34 cellular contexts compared by ENCODE assay signal in genomic region chr16:88058136-88058535, GRCh38.
"Had no signal": no experiment of that assay in that cellular context is flagged by ENCODE, and none has a peak within 500 bp of the region (broad histone marks: within the 10 kb centered on the region; RNA-seq: fewer than 3 reads in every experiment).

No MANE protein-coding gene starts in this region.

- H3K27me3 Mint-ChIP-seq: activated CD4-positive, alpha-beta memory T cell treated with anti-CD3 and anti-CD28 coated beads for 36 hours; activated naive CD8-positive, alpha-beta T cell treated with anti-CD3 and anti-CD28 coated beads for 36 hours; brain; stimulated activated memory B cell treated with anti-CD40 and anti-IgM and Interleukin-4, amounts not matched to agents 10 μg/mL and 1 μg/mL and 100 μg/mL, for 72 hours; stimulated activated naive CD8-positive, alpha-beta T cell treated with anti-CD3 and anti-CD28 coated beads, Interleukin-15, amount 100 ng/mL, for 72 hours had no signal

- H2AFZ ChIP-seq: parathyroid adenoma had no signal

- H3K36me3 Mint-ChIP-seq: activated naive CD8-positive, alpha-beta T cell treated with anti-CD3 and anti-CD28 coated beads for 36 hours; brain had no signal

- H3K4me3 ChIP-seq: adrenal gland, ascending aorta, cardiac muscle cell, coronary artery, dorsolateral prefrontal cortex, lower lobe of right lung, right lobe of liver, upper lobe of left lung, vagina had no signal

- H3K27me3 ChIP-seq: adrenal gland, ascending aorta, cardiac muscle cell, dorsolateral prefrontal cortex, right lobe of liver, upper lobe of left lung, vagina had no signal

- DNase-seq: activated CD4-positive, alpha-beta memory T cell treated with anti-CD3 and anti-CD28 coated beads for 36 hours; activated CD4-positive, alpha-beta T cell treated with anti-CD3 and anti-CD28 coated beads for 48 hours; activated CD8-positive, alpha-beta memory T cell treated with anti-CD3 and anti-CD28 coated beads, Interleukin-2, amount 50 U/mL, for 4 hours; activated effector memory CD4-positive, alpha-beta T cell treated with anti-CD3 and anti-CD28 coated beads, Interleukin-2, amount 50 U/mL, for 16 hours; activated naive CD4-positive, alpha-beta T cell treated with anti-CD3 and anti-CD28 coated beads for 36 hours; activated naive CD8-positive, alpha-beta T cell treated with anti-CD3 and anti-CD28 coated beads for 36 hours; activated T-cell treated with anti-CD3 and anti-CD28 coated beads, Interleukin-2, amount 50 U/mL, for 1 hour; adrenal gland; effector memory CD4-positive, alpha-beta T cell; kidney glomerular epithelial cell; lower lobe of right lung; mesendoderm; small intestine; stimulated activated CD4-positive, alpha-beta T cell treated with anti-CD3 and anti-CD28 coated beads, Interleukin-1b, Interleukin-23, amount 100 ng/mL, for 48 hours; stimulated activated CD4-positive, alpha-beta T cell treated with anti-CD3 and anti-CD28 coated beads, Interleukin-4, amount 100 ng/mL, for 4 hours; stimulated activated CD8-positive, alpha-beta memory T cell treated with anti-CD3 and anti-CD28 coated beads, Interleukin-4, amount 100 ng/mL, for 48 hours; stimulated activated naive CD8-positive, alpha-beta T cell treated with anti-CD3 and anti-CD28 coated beads, Interleukin-15, amount 100 ng/mL, for 72 hours; substantia nigra; T-helper 9 cell; upper lobe of left lung had no signal

- H3K4me1 ChIP-seq: parathyroid adenoma, right lobe of liver had no signal

- H3K4me3 Mint-ChIP-seq: activated CD4-positive, alpha-beta memory T cell treated with anti-CD3 and anti-CD28 coated beads for 36 hours; activated naive CD4-positive, alpha-beta T cell treated with anti-CD3 and anti-CD28 coated beads for 36 hours; activated naive CD8-positive, alpha-beta T cell treated with anti-CD3 and anti-CD28 coated beads for 36 hours; activated T-helper 1 cell treated with anti-CD3 and anti-CD28 coated beads, Interleukin-12 subunit alpha, Interleukin-12 subunit beta, Interleukin-2, Interleukin-4 antibody, amounts not matched to agents 30 ng/mL and 10 ng/mL and 1 ng/mL, durations not matched to agents 14 hours and 24 hours and 36 hours; brain; nephron; stimulated activated memory B cell treated with anti-CD40 and anti-IgM and Interleukin-4, amounts not matched to agents 10 μg/mL and 1 μg/mL and 100 μg/mL, for 72 hours; stimulated activated naive CD8-positive, alpha-beta T cell treated with anti-CD3 and anti-CD28 coated beads, Interleukin-15, amount 100 ng/mL, for 72 hours had no signal

- H3K9me3 ChIP-seq: adrenal gland, ascending aorta, lower lobe of right lung, right lobe of liver, upper lobe of left lung, vagina had no signal

- ATAC-seq: activated CD4-positive, CD25-positive, alpha-beta regulatory T cell treated with anti-CD3 and anti-CD28 coated beads, Interleukin-2, amount 50 U/mL, for 24 hours; left lobe of liver; lower lobe of right lung; stimulated activated memory B cell treated with anti-CD40 and anti-IgM and Interleukin-4, amounts not matched to agents 10 μg/mL and 1 μg/mL and 100 μg/mL, for 72 hours; stimulated activated naive CD8-positive, alpha-beta T cell treated with anti-CD3 and anti-CD28 coated beads, Interleukin-15, amount 100 ng/mL, for 72 hours had no signal

- H3K4me1 Mint-ChIP-seq: activated naive CD8-positive, alpha-beta T cell treated with anti-CD3 and anti-CD28 coated beads for 36 hours; stimulated activated memory B cell treated with anti-CD40 and anti-IgM and Interleukin-4, amounts not matched to agents 10 μg/mL and 1 μg/mL and 100 μg/mL, for 72 hours; stimulated activated naive CD8-positive, alpha-beta T cell treated with anti-CD3 and anti-CD28 coated beads, Interleukin-15, amount 100 ng/mL, for 72 hours had no signal

- H3K27ac Mint-ChIP-seq: activated CD4-positive, alpha-beta memory T cell treated with anti-CD3 and anti-CD28 coated beads for 36 hours; activated naive CD4-positive, alpha-beta T cell treated with anti-CD3 and anti-CD28 coated beads for 36 hours; activated naive CD8-positive, alpha-beta T cell treated with anti-CD3 and anti-CD28 coated beads for 36 hours; activated T-helper 1 cell treated with anti-CD3 and anti-CD28 coated beads, Interleukin-12 subunit alpha, Interleukin-12 subunit beta, Interleukin-2, Interleukin-4 antibody, amounts not matched to agents 30 ng/mL and 10 ng/mL and 1 ng/mL, durations not matched to agents 14 hours and 24 hours and 36 hours; nephron; stimulated activated memory B cell treated with anti-CD40 and anti-IgM and Interleukin-4, amounts not matched to agents 10 μg/mL and 1 μg/mL and 100 μg/mL, for 72 hours; stimulated activated naive CD8-positive, alpha-beta T cell treated with anti-CD3 and anti-CD28 coated beads, Interleukin-15, amount 100 ng/mL, for 72 hours had no signal

- H3K9me3 Mint-ChIP-seq: activated CD4-positive, alpha-beta memory T cell treated with anti-CD3 and anti-CD28 coated beads for 36 hours; activated naive CD4-positive, alpha-beta T cell treated with anti-CD3 and anti-CD28 coated beads for 36 hours; activated naive CD8-positive, alpha-beta T cell treated with anti-CD3 and anti-CD28 coated beads for 36 hours; activated T-helper 1 cell treated with anti-CD3 and anti-CD28 coated beads, Interleukin-12 subunit alpha, Interleukin-12 subunit beta, Interleukin-2, Interleukin-4 antibody, amounts not matched to agents 30 ng/mL and 10 ng/mL and 1 ng/mL, durations not matched to agents 14 hours and 24 hours and 36 hours; brain; nephron; stimulated activated memory B cell treated with anti-CD40 and anti-IgM and Interleukin-4, amounts not matched to agents 10 μg/mL and 1 μg/mL and 100 μg/mL, for 72 hours; stimulated activated naive CD8-positive, alpha-beta T cell treated with anti-CD3 and anti-CD28 coated beads, Interleukin-15, amount 100 ng/mL, for 72 hours had no signal

- H3K27ac ChIP-seq: adrenal gland, ascending aorta, cardiac muscle cell, coronary artery, lower lobe of right lung, parathyroid adenoma, right lobe of liver, upper lobe of left lung, vagina, VCaP had no signal

- H3K9ac ChIP-seq: parathyroid adenoma had no signal

- H3K36me3 ChIP-seq: cardiac muscle cell had no signal
